In the genomic region with DNA sequence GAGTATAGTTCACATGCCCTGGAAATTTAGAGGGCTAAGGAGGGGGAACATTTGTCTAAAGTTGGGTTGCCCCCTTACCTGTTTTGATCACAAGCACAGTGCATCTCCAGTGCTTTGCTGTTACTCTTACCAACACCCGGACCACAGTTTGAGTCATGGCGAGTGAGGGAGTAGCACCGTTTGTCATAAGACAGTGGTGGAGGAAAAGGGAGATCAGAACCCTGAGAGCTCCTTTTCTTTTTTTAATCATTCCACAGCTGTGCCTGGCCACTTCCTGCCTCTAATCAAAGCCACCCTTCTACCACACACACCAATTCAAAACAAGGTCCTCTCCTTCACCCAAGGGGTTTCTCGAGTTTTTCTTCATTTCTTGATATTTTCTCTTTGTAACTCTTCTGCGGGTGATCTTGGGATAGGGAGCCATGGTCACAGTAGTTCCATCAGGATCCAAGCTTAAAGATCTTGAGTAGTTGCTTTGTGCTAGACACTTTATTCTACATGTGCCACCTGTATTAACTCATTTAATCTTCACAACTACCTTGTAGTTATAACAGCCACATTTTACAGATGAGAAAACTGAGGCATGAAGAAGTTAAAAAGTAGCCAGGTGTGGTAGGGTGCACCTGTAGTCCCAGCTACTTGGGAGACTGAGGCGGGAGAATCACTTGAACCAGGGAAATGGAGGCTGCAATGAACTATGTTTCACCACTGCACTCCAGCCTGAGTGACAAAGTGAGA, we compare ENCODE assay signal across 8 cellular contexts. TPM values are rescaled to one million over a fixed set of nuclear protein-coding genes. Genes with fewer than 3 reads are reported as not detected.
DNase-seq lines count a peak whose midpoint lies in the region; ATAC-seq and TF ChIP-seq lines count a peak whose summit lies in the region.

No MANE protein-coding gene starts in this region.

- H3K36me3 Mint-ChIP-seq in progenitor cell of endocrine pancreas (ENCODE audit: insufficient read depth) = no peaks in the 10 kb centered on the region

- H3K27ac Mint-ChIP-seq in progenitor cell of endocrine pancreas = no peak overlapping the region

- peaks cover 7% of the 10 kb centered on the region for H3K4me1 Mint-ChIP-seq in progenitor cell of endocrine pancreas (ENCODE audit: low read depth)

- H3K9ac ChIP-seq in skeletal muscle tissue (ENCODE audit: low read depth in 1 of 3, low read length in 3 of 3) = peak overlapping the region in 2 of 3 donors; percentile 3 to 45

- H3K4me1 ChIP-seq in DOHH2 (ENCODE audit: control insufficient read depth, low read length) (peaks cover 87% of the 10 kb centered on the region), skeletal muscle tissue (ENCODE audit: control insufficient read depth in 3 of 3, insufficient read depth in 3 of 3, low read length in 3 of 3) (peaks cover 23 to 24% (median 24%) of the 10 kb centered on the region in 3 donors), right lobe of liver (no peaks in the 10 kb centered on the region)

- peaks cover 8% of the 10 kb centered on the region for H3K27me3 Mint-ChIP-seq in progenitor cell of endocrine pancreas

- no peaks in the 10 kb centered on the region for H3K9me3 ChIP-seq in DOHH2 (ENCODE audit: control insufficient read depth, insufficient read depth, low read length)
- no peaks in the 10 kb centered on the region for H3K9me3 ChIP-seq in skeletal muscle tissue (ENCODE audit: control insufficient read depth in 3 of 3, low read length in 3 of 3)
- no peaks in the 10 kb centered on the region for H3K9me3 ChIP-seq in right lobe of liver

- ATAC-seq in HG02678 (IDR thresholded peaks at IDR 0.05; ENCODE audit: unreplicated experiment) (no peak), right lobe of liver (no peak)

- no peak for TF ChIP-seq CTCF in DOHH2 (IDR thresholded peaks at IDR 0.05; ENCODE audit: low read depth, low read length, poor library complexity, severe bottlenecking)
- TF ChIP-seq CTCF in progenitor cell of endocrine pancreas (IDR thresholded peaks at IDR 0.05; ENCODE audit: unreplicated experiment) = no peak
- TF ChIP-seq CTCF in right lobe of liver (IDR thresholded peaks at IDR 0.05) = no peak

- H3K36me3 ChIP-seq in DOHH2 (ENCODE audit: control insufficient read depth, low read length) (peaks cover 3% of the 10 kb centered on the region; the same call in 1 of the 2 replicates), skeletal muscle tissue (ENCODE audit: control insufficient read depth in 3 of 3, insufficient read depth in 3 of 3, low read length in 3 of 3) (no peaks in the 10 kb centered on the region), right lobe of liver (no peaks in the 10 kb centered on the region)

- 65% methylated on average over 5 of the region's 6 CpGs for WGBS in right lobe of liver (ENCODE audit: insufficient coverage, low coverage, low lambda C conversion rate, missing lambda C conversion rate)

- intact Hi-C loops in right lobe of liver (cut with DNase I) = no loop called here

- peaks cover 32% of the 10 kb centered on the region; the same call in 1 of the 2 replicates for H3F3A ChIP-seq in DOHH2 (ENCODE audit: control insufficient read depth, insufficient read depth)

- H3K9me3 Mint-ChIP-seq in progenitor cell of endocrine pancreas (ENCODE audit: low read depth) = no peaks in the 10 kb centered on the region

- no peaks in the 10 kb centered on the region for H3K79me2 ChIP-seq in DOHH2 (ENCODE audit: control insufficient read depth, low read length)

- DNase-seq in amniotic epithelial cell (ENCODE audit: low read depth) (peak; percentile 48), progenitor cell of endocrine pancreas (ENCODE audit: low spot score, unreplicated experiment) (no peak), COR-L47 (lab: John Stamatoyannopoulos, UW) (no peak), right lobe of liver (no peak)

- H3K27ac ChIP-seq in DOHH2 (ENCODE audit: low read depth, low read length) = peak overlapping the region; percentile 76
- peak overlapping the region; percentile 84 for H3K27ac ChIP-seq in skeletal muscle tissue (ENCODE audit: low read depth, low read length)
- H3K27ac ChIP-seq in right lobe of liver = no peak overlapping the region

- TF ChIP-seq POLR2A in Raji (IDR thresholded peaks at IDR 0.05; ENCODE audit: insufficient read depth, low read depth, low read length) (peak; percentile 45; the same call in 1 of the 2 replicates), right lobe of liver (IDR thresholded peaks at IDR 0.05) (no peak)

- H3K4me2 ChIP-seq in DOHH2 (ENCODE audit: low read length) = peak overlapping the region; percentile 77

- peak overlapping the region; percentile 60 for H3K4me3 ChIP-seq in DOHH2 (ENCODE audit: low read length)
- H3K4me3 ChIP-seq in skeletal muscle tissue (ENCODE audit: low read length in 3 of 3) = no peak overlapping the region
- H3K4me3 ChIP-seq in right lobe of liver = no peak overlapping the region

- H3K27me3 ChIP-seq in DOHH2 (ENCODE audit: control insufficient read depth, low read length) (no peaks in the 10 kb centered on the region), skeletal muscle tissue (ENCODE audit: control insufficient read depth in 3 of 3, insufficient read depth in 3 of 3, low read length in 3 of 3) (no peaks in the 10 kb centered on the region), right lobe of liver (no peaks in the 10 kb centered on the region)

- no peaks in the 10 kb centered on the region for H4K20me1 ChIP-seq in DOHH2 (ENCODE audit: control insufficient read depth, insufficient read depth, low read depth, low read length)

- H3K9me2 ChIP-seq in DOHH2 (replicated peaks; ENCODE audit: control insufficient read depth, low read length) = no peaks in the 10 kb centered on the region

- H3K4me3 Mint-ChIP-seq in progenitor cell of endocrine pancreas (ENCODE audit: low read depth) = no peak overlapping the region

RNA-seq across cellular contexts. Expression of a gene that starts 5.0 kb away (rescaled TPM):
- total RNA-seq in skeletal muscle tissue (610 TPM), progenitor cell of endocrine pancreas (0.86 and 1.1 TPM in 2 replicates), right lobe of liver (under 1 TPM in 4 of 6 experiments, not detected in 2; 0.42 to 0.80 (median 0.58) TPM)

RNA-seq across cellular contexts. Expression of a gene that starts 15.1 kb away (rescaled TPM):
- total RNA-seq in skeletal muscle tissue = 71.0 TPM
- total RNA-seq in progenitor cell of endocrine pancreas = 79.1 and 87.4 TPM in 2 replicates
- 10 to 100 TPM; 27.5 to 50.4 (median 32.9) TPM for total RNA-seq in right lobe of liver

RNA-seq across cellular contexts. Expression of a gene that starts 49.5 kb away (rescaled TPM):
- total RNA-seq in skeletal muscle tissue = 11.0 TPM
- not detected in 2 replicates for total RNA-seq in progenitor cell of endocrine pancreas
- total RNA-seq in right lobe of liver = 1 to 10 TPM; 2.2 to 8.0 (median 4.8) TPM

Comparison
In these comparisons a context has a peak if more than half of its experiments do, and no peak if none do; other contexts are left out.
1. H3K27ac ChIP-seq: peak in DOHH2 (single experiment) and skeletal muscle tissue (single experiment); none in right lobe of liver (0 of 3).
2. RNA of a gene that starts 5.0 kb away (total RNA-seq): 610 TPM in skeletal muscle tissue (single experiment); 0.86 to 1.1 TPM in progenitor cell of endocrine pancreas and 0.42 to 0.80 TPM in right lobe of liver; every median in the first group is over 100 times any median in the second.